In the genomic region with DNA sequence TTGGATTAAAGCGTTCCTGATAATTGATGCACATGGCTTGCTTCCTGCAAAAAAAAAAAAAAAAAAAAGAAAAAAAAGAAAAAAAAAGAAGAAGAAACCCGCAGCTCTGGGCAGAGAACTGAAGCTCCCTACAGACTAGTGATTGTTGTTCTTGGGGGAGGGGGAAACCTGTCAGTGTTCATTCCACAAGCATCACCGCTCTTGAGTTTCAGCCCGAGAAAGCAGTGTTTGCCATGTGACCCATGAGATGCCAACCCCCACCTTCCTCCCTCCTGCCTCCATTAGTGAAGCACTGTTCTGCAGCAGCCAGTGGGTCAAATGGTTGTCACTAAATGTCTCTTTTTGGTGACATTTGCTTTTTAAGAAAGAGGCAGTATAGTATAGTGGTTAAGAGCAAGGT, we compare ENCODE assay signal across 13 cellular contexts. TPM values are rescaled to one million over a fixed set of nuclear protein-coding genes. Genes with fewer than 3 reads are reported as not detected.
A peak's percentile ranks its signal among the peaks of the same experiment; 100 is the strongest.
DNase-seq lines count a peak whose midpoint lies in the region; ATAC-seq and TF ChIP-seq lines count a peak whose summit lies in the region.
"Had no signal": no experiment of that assay in that cellular context is flagged by ENCODE, and none has a peak within 500 bp of the region (broad histone marks: within the 10 kb centered on the region; RNA-seq: fewer than 3 reads in every experiment).

No MANE protein-coding gene starts in this region.

- peaks cover 14 to 30% (median 20%) of the 10 kb centered on the region in 4 donors for H3K4me1 ChIP-seq in stomach

- H3K4me3 Mint-ChIP-seq in immature natural killer cell = peak overlapping the region; percentile 32 to 82 (median 45)

- 16 to 44% (median 29%) methylated on average over 4 of the region's 4 CpGs for WGBS in stomach, 5 donors

- no peak overlapping the region for H3K27ac ChIP-seq in stomach
- H3K27ac ChIP-seq: HL-60 had no signal

- H3K4me1 Mint-ChIP-seq in immature natural killer cell = peaks cover 18% of the 10 kb centered on the region in 2 donors

- no peak for TF ChIP-seq POLR2A in stomach (IDR thresholded peaks at IDR 0.05)

- no peaks in the 10 kb centered on the region for H3K36me3 ChIP-seq in stomach

- ATAC-seq in HG02885 (IDR thresholded peaks at IDR 0.05; ENCODE audit: poor library complexity, unreplicated experiment) = no peak
- no peak for ATAC-seq in esophagus mucosa
- ATAC-seq: stimulated activated naive B cell treated with anti-CD40 and anti-IgM and Interleukin-4, amounts not matched to agents 10 μg/mL and 1 μg/mL and 100 μg/mL, for 72 hours had no signal

- no peaks in the 10 kb centered on the region for H3K36me3 Mint-ChIP-seq in immature natural killer cell
- H3K36me3 Mint-ChIP-seq: stimulated activated naive B cell treated with anti-CD40 and anti-IgM and Interleukin-4, amounts not matched to agents 10 μg/mL and 1 μg/mL and 100 μg/mL, for 72 hours had no signal

- H3K9me3 ChIP-seq in stomach = no peaks in the 10 kb centered on the region

- no peak for TF ChIP-seq EP300 in stomach (IDR thresholded peaks at IDR 0.05)

- H3K27me3 ChIP-seq in stomach = peaks cover 0 to 61% (median 17%) of the 10 kb centered on the region in 3 donors

- H3K9me3 Mint-ChIP-seq in immature natural killer cell = no peaks in the 10 kb centered on the region
- H3K9me3 Mint-ChIP-seq: stimulated activated naive B cell treated with anti-CD40 and anti-IgM and Interleukin-4, amounts not matched to agents 10 μg/mL and 1 μg/mL and 100 μg/mL, for 72 hours; T-helper 1 cell treated with Interleukin-12 subunit alpha and Interleukin-12 subunit beta and Interleukin-4 antibody, amounts not matched to agents 30 μg/mL and 1 μg/mL, for 36 hours had no signal

- intact Hi-C loops in stomach (cut with DNase I; ENCODE audit: low total_unique reads) = no loop called here

- H3K4me3 ChIP-seq in astrocyte of the cerebellum (ENCODE audit: low read depth, low read length) (peak overlapping the region; percentile 55), stomach (peak overlapping the region in 3 of 4 donors; percentile 65 to 71 (median 70))

- peaks cover 6 to 25% (median 13%) of the 10 kb centered on the region in 3 donors for H3K27me3 Mint-ChIP-seq in immature natural killer cell (ENCODE audit: low read depth in 3 of 3)

- no peak for TF ChIP-seq CTCF in astrocyte of the cerebellum (IDR thresholded peaks at IDR 0.05; ENCODE audit: low read depth, low read length, missing control alignments)
- no peak for TF ChIP-seq CTCF in stomach (IDR thresholded peaks at IDR 0.05)

- peak; percentile 15 for DNase-seq in DMS79 treated with DMSO at 0.1 percent for 48 hours (lab: John Stamatoyannopoulos, UW)
- DNase-seq in DMS79 (lab: John Stamatoyannopoulos, UW) = no peak
- no peak for DNase-seq in astrocyte of the cerebellum (ENCODE audit: low read depth)
- DNase-seq in immature natural killer cell = no peak
- no peak for DNase-seq in stomach
- DNase-seq in foreskin melanocyte = no peak
- DNase-seq: effector memory CD4-positive, alpha-beta T cell; stimulated activated naive B cell treated with anti-CD40 and anti-IgM and Interleukin-4, amounts not matched to agents 10 μg/mL and 1 μg/mL and 100 μg/mL, for 72 hours had no signal

- in situ Hi-C loops in astrocyte of the cerebellum (cut with HindIII; ENCODE audit: low sequenced_read_pairs) = no loop called here

- H3K27ac Mint-ChIP-seq in immature natural killer cell = no peak overlapping the region
- H3K27ac Mint-ChIP-seq: activated naive CD8-positive, alpha-beta T cell; stimulated activated naive B cell treated with anti-CD40 and anti-IgM and Interleukin-4, amounts not matched to agents 10 μg/mL and 1 μg/mL and 100 μg/mL, for 72 hours; T-helper 1 cell treated with Interleukin-12 subunit alpha and Interleukin-12 subunit beta and Interleukin-4 antibody, amounts not matched to agents 30 μg/mL and 1 μg/mL, for 36 hours had no signal

RNA-seq across cellular contexts. Expression of a gene that starts 1.7 kb away (rescaled TPM):
- polyA plus RNA-seq in immature natural killer cell = under 1 TPM in 2 of 3 donors, not detected in 1; 0.14 to 0.29 TPM
- 10 to 100 TPM in 3 of 5 donors, 1 to 10 TPM in 2; 1.3 to 55.4 (median 10.3) TPM for total RNA-seq in stomach
- 1 to 10 TPM; 1.5 to 3.8 (median 1.5) TPM for polyA plus RNA-seq in stomach
- total RNA-seq in esophagus mucosa = 8.8 TPM
